ENCODE assay signal across 1 cellular context in the genomic region with DNA sequence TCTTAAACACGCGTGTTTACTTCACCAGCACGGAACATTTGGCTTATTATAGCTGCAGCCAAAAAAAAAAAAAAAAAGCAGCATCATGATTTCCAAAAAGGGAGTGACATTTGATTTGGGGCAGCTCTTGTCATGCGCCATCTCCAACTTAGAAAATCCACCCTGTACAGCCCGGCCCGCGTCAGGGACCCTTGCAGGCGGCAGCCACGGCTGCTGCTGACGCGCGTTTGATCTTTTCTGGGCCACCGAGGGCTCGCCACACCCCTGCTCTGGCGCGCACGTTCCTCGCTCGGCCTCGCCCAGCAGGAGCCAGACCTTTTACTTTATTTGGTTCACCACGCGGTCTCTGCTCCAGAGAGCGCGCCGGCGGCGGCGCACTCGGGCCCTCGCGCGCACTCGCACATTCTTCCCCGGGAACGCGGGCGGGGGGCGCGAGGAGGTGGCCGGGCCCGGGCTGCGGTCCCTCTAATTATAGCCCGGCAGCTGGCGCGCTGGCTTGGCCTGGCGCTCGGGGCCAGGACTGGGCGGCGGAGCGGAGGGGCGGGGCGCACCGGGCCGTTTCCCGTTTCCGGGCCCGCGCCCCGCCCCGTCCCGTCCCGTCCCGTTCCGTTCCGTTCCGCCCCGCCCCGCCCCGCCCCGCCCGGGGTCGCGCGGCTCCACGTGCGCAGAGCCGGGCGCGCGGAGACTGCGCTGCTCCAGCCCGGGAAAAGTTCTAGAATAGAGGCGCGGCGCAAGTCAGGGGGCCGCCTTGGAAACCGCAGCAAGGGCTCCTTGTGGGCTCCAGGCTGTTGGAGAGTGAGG.
A peak's percentile ranks its signal among the peaks of the same experiment; 100 is the strongest.
TF ChIP-seq lines count a peak whose summit lies in the region.

No MANE protein-coding gene starts in this region.

TF ChIP-seq in GM12878, 131 proteins besides CTCF, POLR2A, EP300 and RAD21 (continued from another document and continues in another):
- TF ChIP-seq ZBTB4 (CRISPR knock-in tag; IDR thresholded peaks at IDR 0.05) = no peak
- TF ChIP-seq EZH2 (IDR thresholded peaks at IDR 0.05; ENCODE audit: borderline replicate concordance, control insufficient read depth, low read depth, low read length) = no peak
- no peak for TF ChIP-seq CBX5 (IDR thresholded peaks at IDR 0.05; ENCODE audit: low read depth)
- TF ChIP-seq NBN (IDR thresholded peaks at IDR 0.05) = peak; percentile 53
- TF ChIP-seq SP1 (IDR thresholded peaks at IDR 0.05; ENCODE audit: low read depth, low read length) = no peak
- no peak for TF ChIP-seq SUZ12 (IDR thresholded peaks at IDR 0.05; ENCODE audit: unreplicated experiment)
- TF ChIP-seq POLR2AphosphoS5 (IDR thresholded peaks at IDR 0.05; ENCODE audit: low read length) = peak; percentile 53; the same call in 1 of the 2 replicates
- TF ChIP-seq MEF2B (IDR thresholded peaks at IDR 0.05; ENCODE audit: partially characterized antibody, poor library complexity, severe bottlenecking) = peak; percentile 31
- peak; percentile 76; the same call in 1 of the 2 replicates for TF ChIP-seq DPF2 (IDR thresholded peaks at IDR 0.05)
- 0 out of 2 replicates have a peak, but pooled peaks have one; percentile 42 for TF ChIP-seq ZNF207 (IDR thresholded peaks at IDR 0.05; ENCODE audit: borderline replicate concordance)
- TF ChIP-seq TCF12 (IDR thresholded peaks at IDR 0.05; ENCODE audit: low read depth, low read length) = peak; percentile 84; the same call in 1 of the 2 replicates
- TF ChIP-seq SMARCA5 (IDR thresholded peaks at IDR 0.05) = no peak
- TF ChIP-seq PAX8 (IDR thresholded peaks at IDR 0.05) = no peak
- TF ChIP-seq SMAD5 (IDR thresholded peaks at IDR 0.05; ENCODE audit: low read depth) = no peak
- peak; percentile 73; the same call in 1 of the 2 replicates for TF ChIP-seq NR2F1 (conservative IDR thresholded peaks at IDR 0.05)
- TF ChIP-seq LARP7 (IDR thresholded peaks at IDR 0.05) = peak; percentile 73
- TF ChIP-seq POU2F2 (IDR thresholded peaks at IDR 0.05; ENCODE audit: borderline replicate concordance, low read depth, low read length) = 0 out of 3 replicates have a peak, but pooled peaks have one; percentile 31
- TF ChIP-seq, protein P1, sequence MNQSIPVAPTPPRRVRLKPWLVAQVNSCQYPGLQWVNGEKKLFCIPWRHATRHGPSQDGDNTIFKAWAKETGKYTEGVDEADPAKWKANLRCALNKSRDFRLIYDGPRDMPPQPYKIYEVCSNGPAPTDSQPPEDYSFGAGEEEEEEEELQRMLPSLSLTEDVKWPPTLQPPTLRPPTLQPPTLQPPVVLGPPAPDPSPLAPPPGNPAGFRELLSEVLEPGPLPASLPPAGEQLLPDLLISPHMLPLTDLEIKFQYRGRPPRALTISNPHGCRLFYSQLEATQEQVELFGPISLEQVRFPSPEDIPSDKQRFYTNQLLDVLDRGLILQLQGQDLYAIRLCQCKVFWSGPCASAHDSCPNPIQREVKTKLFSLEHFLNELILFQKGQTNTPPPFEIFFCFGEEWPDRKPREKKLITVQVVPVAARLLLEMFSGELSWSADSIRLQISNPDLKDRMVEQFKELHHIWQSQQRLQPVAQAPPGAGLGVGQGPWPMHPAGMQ (IDR thresholded peaks at IDR 0.05; ENCODE audit: borderline replicate concordance) = no peak
- TF ChIP-seq YBX1 (IDR thresholded peaks at IDR 0.05) = no peak
- no peak for TF ChIP-seq MTA3 (IDR thresholded peaks at IDR 0.05; ENCODE audit: borderline replicate concordance, low read length)
- peak; percentile 63; the same call in 1 of the 2 replicates for TF ChIP-seq HSF1 (IDR thresholded peaks at IDR 0.05; ENCODE audit: low read depth, low read length)
- peak; percentile 34; the same call in 1 of the 2 replicates for TF ChIP-seq NFIC (IDR thresholded peaks at IDR 0.05; ENCODE audit: low read depth, low read length)
- no peak for TF ChIP-seq ZBTB33 (IDR thresholded peaks at IDR 0.05)
- no peak for TF ChIP-seq ESRRA (IDR thresholded peaks at IDR 0.05; ENCODE audit: low read length)
- TF ChIP-seq RB1 (IDR thresholded peaks at IDR 0.05; ENCODE audit: borderline replicate concordance) = peak; percentile 56; the same call in 1 of the 2 replicates
- TF ChIP-seq TARDBP (IDR thresholded peaks at IDR 0.05; ENCODE audit: borderline replicate concordance) = no peak
- TF ChIP-seq FOXK2 (IDR thresholded peaks at IDR 0.05) = no peak
- TF ChIP-seq USF1 (IDR thresholded peaks at IDR 0.05; ENCODE audit: borderline replicate concordance, extremely low read length, insufficient read depth, low read depth, low read length) = peak; percentile 10
- TF ChIP-seq CHD2 (IDR thresholded peaks at IDR 0.05; ENCODE audit: borderline replicate concordance, low read depth, low read length) = peak; percentile 23; the same call in 1 of the 2 replicates
- no peak for TF ChIP-seq RAD51 (IDR thresholded peaks at IDR 0.05)
- no peak for TF ChIP-seq CHD1 (IDR thresholded peaks at IDR 0.05; ENCODE audit: low read depth, low read length)
- TF ChIP-seq PAX5 (IDR thresholded peaks at IDR 0.05; ENCODE audit: borderline replicate concordance, low read depth, low read length) = peak; percentile 27; the same call in 1 of the 2 replicates
- TF ChIP-seq GABPA (IDR thresholded peaks at IDR 0.05; ENCODE audit: low read depth) = no peak
- no peak for TF ChIP-seq SIX5 (IDR thresholded peaks at IDR 0.05; ENCODE audit: low read depth, low read length, severe bottlenecking)
- no peak for TF ChIP-seq ZNF217 (IDR thresholded peaks at IDR 0.05)
- peak; percentile 94 for TF ChIP-seq MAX (IDR thresholded peaks at IDR 0.05; ENCODE audit: low read depth, low read length)
- peak; percentile 41; the same call in 1 of the 2 replicates for TF ChIP-seq MEF2A (IDR thresholded peaks at IDR 0.05; ENCODE audit: insufficient read depth, low read depth, low read length)
- peak; percentile 45; the same call in 1 of the 2 replicates for TF ChIP-seq MXI1 (IDR thresholded peaks at IDR 0.05; ENCODE audit: low read depth, low read length)
- TF ChIP-seq ASH2L (IDR thresholded peaks at IDR 0.05; ENCODE audit: borderline replicate concordance, low read depth) = no peak
- peak; percentile 85 for TF ChIP-seq IKZF1 (conservative IDR thresholded peaks at IDR 0.05)
- no peak for TF ChIP-seq SIN3A (IDR thresholded peaks at IDR 0.05; ENCODE audit: low read depth, low read length)
- TF ChIP-seq KDM1A (IDR thresholded peaks at IDR 0.05; ENCODE audit: borderline replicate concordance) = no peak
- TF ChIP-seq STAT3 (IDR thresholded peaks at IDR 0.05; ENCODE audit: low read depth, low read length) = no peak
- no peak for TF ChIP-seq PRDM15 (CRISPR knock-in tag; IDR thresholded peaks at IDR 0.05)
- no peak for TF ChIP-seq USF2 (IDR thresholded peaks at IDR 0.05; ENCODE audit: borderline replicate concordance, low read depth, low read length)
